ENCODE assay signal across 8 cellular contexts in genomic region chr6:116615937-116616756, GRCh38. TPM values are rescaled to one million over a fixed set of nuclear protein-coding genes. Genes with fewer than 3 reads are reported as not detected.
DNase-seq lines count a peak whose midpoint lies in the region; ATAC-seq and TF ChIP-seq lines count a peak whose summit lies in the region.

Gene RSPH4A, plus strand, starts transcription at chr6:116616479. Its CDS starts 145 bp downstream, at chr6:116616624.

- H3K27ac Mint-ChIP-seq in CD8-positive, alpha-beta T cell: no peak within 1 kb of the TSS
- H3K27ac Mint-ChIP-seq in mesothelial cell of epicardium: peak within 1 kb of the TSS; percentile 94

- H3K27ac ChIP-seq in CD8-positive, alpha-beta T cell (ENCODE audit: low read depth, low read length): peak within 1 kb of the TSS; percentile 5

- intact Hi-C loops in CD8-positive, alpha-beta T cell (cut with DNase I, micrococcal nuclease): loop anchor here in 1 of 2 experiments (2.0 kb wide), 1 partner anchor 45 kb away; the partner anchor contains the start of gene RWDD1

- no peaks in the 10 kb centered on the region for H3K9me3 Mint-ChIP-seq in CD8-positive, alpha-beta T cell
- H3K9me3 Mint-ChIP-seq in mesothelial cell of epicardium: no peaks in the 10 kb centered on the region

- H3K36me3 Mint-ChIP-seq in CD8-positive, alpha-beta T cell: no peaks in the 10 kb centered on the region
- no peaks in the 10 kb centered on the region for H3K36me3 Mint-ChIP-seq in mesothelial cell of epicardium

- H3K4me1 Mint-ChIP-seq in CD8-positive, alpha-beta T cell (ENCODE audit: low read depth): peaks cover 21% of the 10 kb centered on the region
- H3K4me1 Mint-ChIP-seq in mesothelial cell of epicardium: peaks cover 12% of the 10 kb centered on the region

- H3K4me3 Mint-ChIP-seq in CD8-positive, alpha-beta T cell: peak within 1 kb of the TSS; percentile 84
- peak within 1 kb of the TSS; percentile 91 for H3K4me3 Mint-ChIP-seq in mesothelial cell of epicardium

- H3K27me3 Mint-ChIP-seq in CD8-positive, alpha-beta T cell (ENCODE audit: low read depth): peaks cover 3% of the 10 kb centered on the region
- peaks cover 30% of the 10 kb centered on the region for H3K27me3 Mint-ChIP-seq in mesothelial cell of epicardium (ENCODE audit: low read depth)

- H3K27me3 ChIP-seq in CD8-positive, alpha-beta T cell (ENCODE audit: insufficient read depth, low read length): no peaks in the 10 kb centered on the region

- peaks cover 11% of the 10 kb centered on the region for H3K4me1 ChIP-seq in CD8-positive, alpha-beta T cell (ENCODE audit: insufficient read depth, low read length)

- peak within 1 kb of the TSS; percentile 50 for H3K4me3 ChIP-seq in CD8-positive, alpha-beta T cell (ENCODE audit: low read depth, low read length)

- H3K9me3 ChIP-seq in CD8-positive, alpha-beta T cell (ENCODE audit: low read length): no peaks in the 10 kb centered on the region

- POLR2A ChIA-PET in CD8-positive, alpha-beta T cell (lab: Charles Lee): interaction anchor here (1.7 kb wide), 1 partner anchor 45 kb away, joined by 5 read pairs; the partner anchor contains the start of gene RWDD1

- peak; percentile 92 for ATAC-seq in CD8-positive, alpha-beta T cell
- ATAC-seq in GM21367 (IDR thresholded peaks at IDR 0.05; ENCODE audit: unreplicated experiment): peak; percentile 99

- CTCF ChIA-PET in CD8-positive, alpha-beta T cell (lab: Charles Lee): interaction anchor here (1.0 kb wide), 1 partner anchor 29 kb away, joined by 4 read pairs; no protein-coding TSS in a partner anchor

- H3K36me3 ChIP-seq in CD8-positive, alpha-beta T cell (ENCODE audit: insufficient read depth, low read length): no peaks in the 10 kb centered on the region

- peak; percentile 25 to 73 (median 53) for DNase-seq in CD8-positive, alpha-beta T cell
- DNase-seq in HT-29 (ENCODE audit: low spot score): peak; percentile 91
- peak; percentile 78 to 87 for DNase-seq in NOMO-1 (lab: John Stamatoyannopoulos, UW; ENCODE audit: unreplicated experiment in 2 of 2)
- peak; percentile 19 for DNase-seq in activated CD8-positive, alpha-beta memory T cell treated with anti-CD3 and anti-CD28 coated beads, Interleukin-2, amount 50 U/mL, for 24 hours (ENCODE audit: extremely low read depth)
- peak; percentile 93 for DNase-seq in epidermal melanocyte (ENCODE audit: insufficient read length, low spot score)
- peak; percentile 79 to 85 for DNase-seq in mesothelial cell of epicardium (ENCODE audit: low spot score in 2 of 2, unreplicated experiment in 2 of 2)
- peak; percentile 35 to 59 for DNase-seq in stimulated activated CD8-positive, alpha-beta memory T cell treated with anti-CD3 and anti-CD28 coated beads, Interleukin-15, amount 100 ng/mL, for 48 hours (ENCODE audit: low read depth in 2 of 2)

- TF ChIP-seq CTCF in CD8-positive, alpha-beta T cell (IDR thresholded peaks at IDR 0.05): no peak
- TF ChIP-seq CTCF in mesothelial cell of epicardium (IDR thresholded peaks at IDR 0.05; ENCODE audit: unreplicated experiment): no peak

RNA-seq across cellular contexts. Expression of gene RSPH4A, which starts in this region (rescaled TPM):
- total RNA-seq in CD8-positive, alpha-beta T cell: 1 to 10 TPM in 1 of 2 experiments, under 1 TPM in 1; 0.97 to 1.2 TPM
- 0.31 TPM in 1 of 2 replicates, not detected in the other for total RNA-seq in HT-29 (2014; rRNA removed; shearing (Covaris generic))
- total RNA-seq in mesothelial cell of epicardium: 0.78 to 1.2 TPM (median 0.89 TPM) in 3 replicates

Comparison
In these comparisons a context has a peak if more than half of its experiments do, and no peak if none do; other contexts are left out.
1. Peak in every context shown above with its lines: DNase-seq, ATAC-seq, H3K4me3 ChIP-seq and H3K27ac ChIP-seq.
2. Peak in DNase-seq in HT-29; RNA of the gene not detected or under 1 TPM.
3. DNase-seq: peak in every context shown above with its lines; median percentile 93 in epidermal melanocyte; 91 in HT-29; 82 in NOMO-1; 82 in mesothelial cell of epicardium; 53 in CD8-positive, alpha-beta T cell; 47 in stimulated activated CD8-positive, alpha-beta memory T cell treated with anti-CD3 and anti-CD28 coated beads, Interleukin-15, amount 100 ng/mL, for 48 hours; 19 in activated CD8-positive, alpha-beta memory T cell treated with anti-CD3 and anti-CD28 coated beads, Interleukin-2, amount 50 U/mL, for 24 hours.